ENCODE assay signal across 8 cellular contexts in genomic region chr20:64256282-64256947, GRCh38. TPM values are rescaled to one million over a fixed set of nuclear protein-coding genes. Genes with fewer than 3 reads are reported as not detected.
DNase-seq lines count a peak whose midpoint lies in the region; FAIRE-seq and TF ChIP-seq lines count a peak whose summit lies in the region.

No MANE protein-coding gene starts in this region.

- no peak for TF ChIP-seq POLR2A in uterus (IDR thresholded peaks at IDR 0.05)

- H4K20me1 ChIP-seq in mammary epithelial cell (ENCODE audit: insufficient read depth, low read length), result no peaks in the 10 kb centered on the region

- in situ Hi-C loops in mammary epithelial cell (cut with MboI; ENCODE audit: low sequenced_read_pairs in 2 of 2), result no loop called here

- WGBS in mammary epithelial cell (ENCODE audit: low coverage, missing lambda C conversion rate), result 22% methylated on average over 16 of the region's 16 CpGs
- 53 to 68% methylated on average over 10 to 11 of the region's 16 CpGs for WGBS in mesodermal cell (ENCODE audit: insufficient coverage in 2 of 2), 2 experiments

- no peaks in the 10 kb centered on the region for H3K36me3 ChIP-seq in mammary epithelial cell (ENCODE audit: insufficient read depth, low read length)
- peaks cover 3% of the 10 kb centered on the region for H3K36me3 ChIP-seq in mesodermal cell (ENCODE audit: control insufficient read depth, insufficient read depth, low read length)
- H3K36me3 ChIP-seq in uterus, result no peaks in the 10 kb centered on the region

- H3K4me3 ChIP-seq in mammary epithelial cell (replicated peaks in 1 of 3; ENCODE audit: insufficient read depth in 1 of 3, low read depth in 2 of 3, low read length in 3 of 3) (peak overlapping the region; percentile 79 to 89 (median 84)), mesodermal cell (ENCODE audit: extremely low read depth, insufficient read depth, low read length, poor library complexity, severe bottlenecking) (peak overlapping the region; percentile 97), uterus (peak overlapping the region; percentile 67 to 76)

- peak; percentile 59 for FAIRE-seq in HTR-8/SVneo (lab: Jason Lieb, UNC)

- TF ChIP-seq CTCF in 22Rv1 (IDR thresholded peaks at IDR 0.05) (no peak), mammary epithelial cell (conservative IDR thresholded peaks at IDR 0.05 in 1 of 2, IDR thresholded peaks at IDR 0.05 in 1 of 2; ENCODE audit: extremely low read depth in 1 of 2, insufficient read depth in 1 of 2, low read depth in 1 of 2, low read length in 2 of 2) (no peak), uterus (IDR thresholded peaks at IDR 0.05) (no peak)

- H3K4me2 ChIP-seq in mammary epithelial cell (ENCODE audit: insufficient read depth, low read depth, low read length), result peak overlapping the region; percentile 97

- dilution Hi-C loops in mammary epithelial cell (cut with HindIII; ENCODE audit: low sequenced_read_pairs), result no loop called here

- CTCF ChIA-PET in mammary epithelial cell (lab: Charles Lee; ENCODE audit: low non-redundant PET), result no interaction called here

- H3K79me2 ChIP-seq in mammary epithelial cell (ENCODE audit: insufficient read depth, low read length), result peaks cover 33% of the 10 kb centered on the region

- DNase-seq in HTR-8/SVneo (ENCODE audit: insufficient read length, low spot score) (no peak), mammary epithelial cell (no peak), uterus (no peak), NCI-H774 (lab: John Stamatoyannopoulos, UW) (no peak)
- DNase-seq in stimulated activated naive CD4-positive, alpha-beta T cell treated with Interleukin-2 at 50 U/mL for 16 hours (lab: John Stamatoyannopoulos, UW), result no peak
- DNase-seq in stimulated activated CD4-positive, alpha-beta T cell treated with anti-CD3 and anti-CD28 coated beads, Interleukin-4, amount 100 ng/mL, for 4 hours, result no peak

- H3K4me1 ChIP-seq in mammary epithelial cell (ENCODE audit: insufficient read depth, low read length), result peaks cover 10% of the 10 kb centered on the region
- H3K4me1 ChIP-seq in mesodermal cell (ENCODE audit: control insufficient read depth, insufficient read depth, low read length, poor library complexity, severe bottlenecking), result peaks cover 4% of the 10 kb centered on the region
- H3K4me1 ChIP-seq in uterus, result peaks cover 6 to 8% of the 10 kb centered on the region in 2 donors

- intact Hi-C loops in mammary epithelial cell (cut with micrococcal nuclease), result no loop called here
- intact Hi-C loops in uterus (cut with DNase I; ENCODE audit: low total_unique reads), result no loop called here

- TSS peak; percentile 18 for BruUV-seq in mammary epithelial cell (replicated peaks; lab: Mats Ljungman, UMichigan)

- H3K9ac ChIP-seq in mammary epithelial cell (ENCODE audit: insufficient read depth, low read length), result peak overlapping the region; percentile 77

- H3K9me3 ChIP-seq in mammary epithelial cell (replicated peaks; ENCODE audit: insufficient read depth, low read length) (no peaks in the 10 kb centered on the region), mesodermal cell (ENCODE audit: control insufficient read depth, low read length) (no peaks in the 10 kb centered on the region), uterus (no peaks in the 10 kb centered on the region)

- no peaks in the 10 kb centered on the region for H3K27me3 ChIP-seq in mammary epithelial cell (ENCODE audit: insufficient read depth, low read length)
- no peaks in the 10 kb centered on the region for H3K27me3 ChIP-seq in uterus

- peak overlapping the region; percentile 83 for H2AFZ ChIP-seq in mammary epithelial cell (ENCODE audit: low read depth, low read length)

- H3K27ac ChIP-seq in 22Rv1 (peak overlapping the region; percentile 34), mammary epithelial cell (ENCODE audit: insufficient read depth, low read depth, low read length) (peak overlapping the region; percentile 31), mesodermal cell (ENCODE audit: low read depth, low read length, severe bottlenecking) (peak overlapping the region; percentile 62), uterus (peak overlapping the region; percentile 82 to 87)

RNA-seq across cellular contexts. Expression of gene PCMTD2, which starts 0.9 kb away (rescaled TPM):
- total RNA-seq in mammary epithelial cell (10 to 100 TPM; 28.4 to 42.7 TPM), uterus (100 to 1,000 TPM in 1 of 4 donors, 10 to 100 TPM in 3; 50.5 to 162 (median 66.1) TPM)
- 13.1 TPM for polyA plus RNA-seq in mammary epithelial cell
- polyA minus RNA-seq in mammary epithelial cell, result 24.1 TPM
- polyA plus RNA-seq in mesodermal cell (2013, experiment 1 of 2), result 54.2 TPM
- polyA plus RNA-seq in mesodermal cell (2013, experiment 2 of 2), result 52.4 TPM

Comparison
In these comparisons a context has a peak if more than half of its experiments do, and no peak if none do; other contexts are left out.
1. H3K27ac ChIP-seq: peak in every context shown above with its lines; median percentile 84 in uterus; 62 in mesodermal cell; 34 in 22Rv1; 31 in mammary epithelial cell.